Comparison of ENCODE assay signal across 8 cellular contexts in the genomic region with DNA sequence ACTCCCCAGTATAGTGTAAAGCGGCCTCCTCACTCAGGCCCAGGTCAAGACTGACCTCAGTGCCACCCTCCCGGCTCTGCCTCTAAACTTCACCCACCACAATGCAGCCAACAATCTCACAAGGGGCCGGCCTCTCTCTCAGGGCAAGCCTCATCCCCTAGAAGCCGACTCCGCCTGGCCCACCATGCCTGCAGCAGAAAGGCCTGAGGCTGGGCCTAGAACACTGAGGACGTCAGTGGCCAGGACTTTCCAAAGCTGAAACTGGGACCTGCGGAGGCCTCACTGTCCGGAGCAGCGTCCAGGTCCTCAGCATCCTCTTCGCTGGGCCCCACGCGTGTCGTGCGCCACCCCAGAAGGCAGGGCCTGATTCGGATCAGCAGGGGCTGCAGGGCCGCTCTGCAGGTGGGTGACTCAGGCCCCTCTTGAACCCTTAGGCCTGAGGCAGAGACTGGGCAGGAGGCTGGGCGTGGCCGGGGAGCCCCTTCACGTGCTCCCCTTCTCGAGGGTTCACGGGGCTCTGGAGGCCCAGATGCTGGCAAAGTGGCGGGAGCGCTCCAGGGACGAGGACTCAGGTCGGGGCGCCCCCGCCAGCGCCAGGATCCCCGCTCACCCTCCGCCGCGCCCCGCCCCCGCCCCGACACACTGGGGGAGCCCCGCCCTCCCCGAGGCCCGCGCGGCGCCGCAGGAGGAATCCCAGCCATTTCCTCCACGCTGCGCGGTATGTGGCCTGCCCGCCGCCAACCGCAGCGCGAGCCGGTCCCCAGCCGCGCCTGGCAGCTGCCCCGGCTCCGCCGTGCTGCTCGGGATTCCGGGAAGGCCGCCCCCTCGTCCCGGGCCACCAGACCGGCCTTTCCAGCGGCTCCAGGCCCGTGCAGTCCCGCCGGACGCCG. TPM values are rescaled to one million over a fixed set of nuclear protein-coding genes. Genes with fewer than 3 reads are reported as not detected.
DNase-seq lines count a peak whose midpoint lies in the region; ATAC-seq, FAIRE-seq and TF ChIP-seq lines count a peak whose summit lies in the region.

No MANE protein-coding gene starts in this region.

- POLR2A ChIA-PET in HepG2 (lab: Yijun Ruan, JAX) = interaction anchor here (1.5 kb wide), 1 partner anchor 32 kb away, joined by 5 read pairs; no protein-coding TSS in a partner anchor

- H3K27ac ChIP-seq in HepG2 (ENCODE audit: extremely low read length, insufficient read depth, low read length) = no peak overlapping the region

- H3K36me3 ChIP-seq in HepG2 (replicated peaks in 1 of 2; ENCODE audit: control insufficient read depth in 1 of 2, insufficient read depth in 2 of 2, low read length in 2 of 2) = no peaks in the 10 kb centered on the region

- no TSS peak for BruUV-seq in HepG2 (replicated peaks; lab: Mats Ljungman, UMichigan)

- H3K9me3 ChIP-seq in HepG2 (ENCODE audit: low read length) = peaks cover 8% of the 10 kb centered on the region; the same call in 1 of the 2 replicates

- no peaks in the 10 kb centered on the region for H3K27me3 ChIP-seq in HepG2 (ENCODE audit: control insufficient read depth in 1 of 2, insufficient read depth in 2 of 2, low read length in 2 of 2)

- H3K9ac ChIP-seq in HepG2 (ENCODE audit: insufficient read depth, low read depth, low read length) = no peak overlapping the region

- no peak for ATAC-seq in HepG2

- intact Hi-C loops in HepG2 (cut with micrococcal nuclease; ENCODE audit: unreplicated experiment) = no loop called here

- TF ChIP-seq CTCF in choroid plexus epithelial cell (conservative IDR thresholded peaks at IDR 0.05; ENCODE audit: low read depth, low read length) (no peak), HepG2 (CRISPR knock-in tag; IDR thresholded peaks at IDR 0.05) (no peak)

- peaks cover 24% of the 10 kb centered on the region for H3K79me2 ChIP-seq in HepG2 (ENCODE audit: insufficient read depth, low read length)

- whole genome bisulfite sequencing in HepG2 (ENCODE audit: low lambda C conversion rate) = 99% methylated on average over 60 of the region's 68 CpGs

- no peak for TF ChIP-seq RAD21 in HepG2 (CRISPR knock-in tag; IDR thresholded peaks at IDR 0.05)

- peaks cover 82% of the 10 kb centered on the region for H3K4me1 ChIP-seq in HepG2 (ENCODE audit: insufficient read depth, low read length)

- H4K20me1 ChIP-seq in HepG2 (ENCODE audit: insufficient read depth, low read length) = no peaks in the 10 kb centered on the region

- TF ChIP-seq EP300 in HepG2 (IDR thresholded peaks at IDR 0.05; ENCODE audit: low read depth in 2 of 2, low read length in 2 of 2) = no peak
- no peak for TF ChIP-seq EP300 in HepG2 (CRISPR knock-in tag; IDR thresholded peaks at IDR 0.05; ENCODE audit: borderline replicate concordance)

- no peak for FAIRE-seq in HepG2 (lab: Jason Lieb, UNC)

- in situ Hi-C loops in HepG2 (cut with HindIII; ENCODE audit: extremely low pct_ligation_motif_present, low pct_unique_long_range_greater_than_20kb) = no loop called here

- H2AFZ ChIP-seq in HepG2 (ENCODE audit: low read length) = no peak overlapping the region

- H3K4me2 ChIP-seq in HepG2 (ENCODE audit: low read depth, low read length) = no peak overlapping the region

- H3K4me3 ChIP-seq in choroid plexus epithelial cell (ENCODE audit: low read depth, low read length) = peak overlapping the region; percentile 36
- no peak overlapping the region for H3K4me3 ChIP-seq in HepG2 (replicated peaks in 1 of 3; ENCODE audit: insufficient read depth in 1 of 3, low read depth in 2 of 3, low read length in 3 of 3)

- CTCF ChIA-PET in HepG2 (lab: Yijun Ruan, JAX; ENCODE audit: low intra/inter-chr PET ratio, low total read pairs) = no interaction called here

- no peak for TF ChIP-seq POLR2A in HepG2 (IDR thresholded peaks at IDR 0.05; ENCODE audit: insufficient read depth in 1 of 2, low read depth in 2 of 2, low read length in 2 of 2)

- DNase-seq in ELF-1 (ENCODE audit: low read depth, low spot score) = peak; percentile 54
- peak; percentile 28 to 56 (median 44) for DNase-seq in activated CD4-positive, CD25-positive, alpha-beta regulatory T cell (lab: John Stamatoyannopoulos, UW)
- peak; percentile 90 for DNase-seq in choroid plexus epithelial cell (ENCODE audit: low read depth)
- DNase-seq in HepG2 (ENCODE audit: low spot score) = no peak
- DNase-seq in stimulated activated CD8-positive, alpha-beta memory T cell treated with anti-CD3 and anti-CD28 coated beads, Interleukin-15, amount 100 ng/mL, for 4 hours (ENCODE audit: low read depth in 2 of 2) = peak; percentile 40 to 42
- DNase-seq in GM19240 (ENCODE audit: insufficient read length, low spot score) = no peak
- no peak for DNase-seq in NCI-H128 (lab: John Stamatoyannopoulos, UW; ENCODE audit: unreplicated experiment)
- no peak for DNase-seq in RKO (ENCODE audit: low spot score)

TF ChIP-seq in HepG2, 621 proteins besides CTCF, POLR2A, EP300 and RAD21 (continues in another document):
- TF ChIP-seq, protein P1, sequence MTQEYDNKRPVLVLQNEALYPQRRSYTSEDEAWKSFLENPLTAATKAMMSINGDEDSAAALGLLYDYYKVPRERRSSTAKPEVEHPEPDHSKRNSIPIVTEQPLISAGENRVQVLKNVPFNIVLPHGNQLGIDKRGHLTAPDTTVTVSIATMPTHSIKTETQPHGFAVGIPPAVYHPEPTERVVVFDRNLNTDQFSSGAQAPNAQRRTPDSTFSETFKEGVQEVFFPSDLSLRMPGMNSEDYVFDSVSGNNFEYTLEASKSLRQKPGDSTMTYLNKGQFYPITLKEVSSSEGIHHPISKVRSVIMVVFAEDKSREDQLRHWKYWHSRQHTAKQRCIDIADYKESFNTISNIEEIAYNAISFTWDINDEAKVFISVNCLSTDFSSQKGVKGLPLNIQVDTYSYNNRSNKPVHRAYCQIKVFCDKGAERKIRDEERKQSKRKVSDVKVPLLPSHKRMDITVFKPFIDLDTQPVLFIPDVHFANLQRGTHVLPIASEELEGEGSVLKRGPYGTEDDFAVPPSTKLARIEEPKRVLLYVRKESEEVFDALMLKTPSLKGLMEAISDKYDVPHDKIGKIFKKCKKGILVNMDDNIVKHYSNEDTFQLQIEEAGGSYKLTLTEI (CRISPR knock-in tag; conservative IDR thresholded peaks at IDR 0.05) = no peak
- TF ChIP-seq AHR (CRISPR knock-in tag; IDR thresholded peaks at IDR 0.05) (no peak; the same call in 1 of the 2 replicates), ZNF687 (CRISPR knock-in tag; IDR thresholded peaks at IDR 0.05) (peak; percentile 59), ZNF101 (CRISPR knock-in tag; IDR thresholded peaks at IDR 0.05; ENCODE audit: borderline replicate concordance, low read depth) (no peak), HNRNPLL (IDR thresholded peaks at IDR 0.05; ENCODE audit: low read depth, low read length, poor library complexity, severe bottlenecking) (peak; percentile 9), SIX1 (CRISPR knock-in tag; IDR thresholded peaks at IDR 0.05; ENCODE audit: borderline replicate concordance) (no peak)

RNA-seq across cellular contexts. Expression of gene PKDCC, which starts 53.1 kb away (rescaled TPM):
- total RNA-seq in HepG2 (2016; rRNA removed; fragmentation: Illumina TruSeq; extraction: Trizol) = 28.5 and 52.6 TPM in 2 replicates
- 29.8 and 32.7 TPM in 2 replicates for total RNA-seq in HepG2 (2016; cell fraction: cytosol; rRNA removed; fragmentation: Illumina TruSeq; extraction: Trizol; ENCODE audit: low read depth)
- 26.0 and 48.3 TPM in 2 replicates for total RNA-seq in HepG2 (2016; cell fraction: insoluble cytoplasmic fraction; rRNA removed; fragmentation: Illumina TruSeq; extraction: Trizol)
- total RNA-seq in HepG2 (2016; cell fraction: membrane; rRNA removed; fragmentation: Illumina TruSeq; extraction: Trizol) = 54.4 and 56.9 TPM in 2 replicates
- 54.4 and 55.1 TPM in 2 replicates for total RNA-seq in HepG2 (2016; cell fraction: nucleus; rRNA removed; fragmentation: Illumina TruSeq; extraction: Trizol)
- polyA plus RNA-seq in HepG2 (2011; rRNA removed) = 58.8 and 61.3 TPM in 2 replicates
- 38.5 and 60.7 TPM in 2 replicates for polyA plus RNA-seq in HepG2 (2011; cell fraction: cytosol; rRNA removed)
- polyA plus RNA-seq in HepG2 (2011; cell fraction: nucleus; rRNA removed) = 143 and 171 TPM in 2 replicates
- polyA plus RNA-seq in HepG2 (2012) = 40.4 and 41.4 TPM in 2 replicates
- 17.4 and 18.8 TPM in 2 replicates for polyA plus RNA-seq in HepG2 (2016; cell fraction: cytosol; fragmentation: Illumina TruSeq; extraction: Trizol; ENCODE audit: low read depth)
- polyA plus RNA-seq in HepG2 (2016; cell fraction: insoluble cytoplasmic fraction; fragmentation: Illumina TruSeq; extraction: Trizol; ENCODE audit: low read depth) = 22.6 and 27.6 TPM in 2 replicates
- 33.9 and 35.9 TPM in 2 replicates for polyA plus RNA-seq in HepG2 (2016; cell fraction: membrane; fragmentation: Illumina TruSeq; extraction: Trizol; ENCODE audit: low read depth)
- polyA plus RNA-seq in HepG2 (2016; cell fraction: nucleus; fragmentation: Illumina TruSeq; extraction: Trizol; ENCODE audit: insufficient read depth, low read depth) = 102 and 113 TPM in 2 replicates
- polyA minus RNA-seq in HepG2 (2011; rRNA and poly(A)+ RNA removed; ENCODE audit: low replicate concordance) = 71.1 and 76.2 TPM in 2 replicates
- 18.8 and 24.4 TPM in 2 replicates for polyA minus RNA-seq in HepG2 (2011; cell fraction: cytosol; rRNA and poly(A)+ RNA removed)
- polyA minus RNA-seq in HepG2 (2011; cell fraction: nucleus; rRNA and poly(A)+ RNA removed) = 23.2 and 26.8 TPM in 2 replicates

Comparison
In these comparisons a context has a peak if more than half of its experiments do, and no peak if none do; other contexts are left out.
1. DNase-seq: peak in ELF-1 (single experiment), activated CD4-positive, CD25-positive, alpha-beta regulatory T cell (4 of 4), choroid plexus epithelial cell (single experiment) and stimulated activated CD8-positive, alpha-beta memory T cell treated with anti-CD3 and anti-CD28 coated beads, Interleukin-15, amount 100 ng/mL, for 4 hours (2 of 2); none in HepG2 (single experiment), GM19240 (single experiment), NCI-H128 (single experiment) and RKO (single experiment).